8 cellular contexts compared by ENCODE assay signal in genomic region chr16:30368122-30368791, GRCh38.
DNase-seq lines count a peak whose midpoint lies in the region; ATAC-seq and TF ChIP-seq lines count a peak whose summit lies in the region.

No MANE protein-coding gene starts in this region.

- H3K27me3 ChIP-seq in mucosa of rectum (ENCODE audit: control insufficient read depth in 2 of 2, insufficient read depth in 2 of 2, low read length in 2 of 2): no peaks in the 10 kb centered on the region

- no peak for TF ChIP-seq POLR2A in NB4 (IDR thresholded peaks at IDR 0.05; ENCODE audit: extremely low read depth, insufficient read length)

- peaks cover 24 to 32% of the 10 kb centered on the region in 2 donors for H3K4me1 ChIP-seq in mucosa of rectum (ENCODE audit: control insufficient read depth in 2 of 2, insufficient read depth in 2 of 2, low read length in 2 of 2)

- peak overlapping the region; percentile 5 to 32 for H3K27ac ChIP-seq in mucosa of rectum (ENCODE audit: low read depth in 2 of 2, low read length in 2 of 2)

- ATAC-seq in GM18868 (IDR thresholded peaks at IDR 0.05; ENCODE audit: unreplicated experiment) (no peak), GM18870 (IDR thresholded peaks at IDR 0.05; ENCODE audit: unreplicated experiment) (no peak)

- H3K4me3 ChIP-seq in NB4 (ENCODE audit: low read depth, low read length) (peak overlapping the region; percentile 84), cardiac fibroblast (replicated peaks in 1 of 2; ENCODE audit: low read depth in 2 of 2, low read length in 2 of 2) (peak overlapping the region; percentile 76 to 87), mucosa of rectum (ENCODE audit: low read length in 2 of 2) (peak overlapping the region; percentile 70 to 84)

- H3K9me3 ChIP-seq in mucosa of rectum (ENCODE audit: control insufficient read depth in 2 of 2, low read length in 2 of 2): no peaks in the 10 kb centered on the region

- H3K9ac ChIP-seq in mucosa of rectum (ENCODE audit: low read depth in 1 of 2, low read length in 2 of 2): peak overlapping the region; percentile 75

- peaks cover 13 to 14% of the 10 kb centered on the region in 2 donors for H3K36me3 ChIP-seq in mucosa of rectum (ENCODE audit: control insufficient read depth in 2 of 2, insufficient read depth in 2 of 2, low read length in 2 of 2)

- TF ChIP-seq CTCF in NB4 (IDR thresholded peaks at IDR 0.05; ENCODE audit: low read depth, low read length) (no peak), cardiac fibroblast (IDR thresholded peaks at IDR 0.05; ENCODE audit: low read depth, low read length) (no peak), GM10266 (IDR thresholded peaks at IDR 0.05; ENCODE audit: control insufficient read depth, insufficient read depth, low read depth, missing control alignments) (no peak)

- DNase-seq in GF-D8 (lab: John Stamatoyannopoulos, UW) (peak; percentile 30), NB4 (ENCODE audit: low read depth) (peak; percentile 84), cardiac fibroblast (ENCODE audit: low read depth in 2 of 2) (peak; percentile 56 to 68), GM10266 (ENCODE audit: extremely low spot score) (no peak)
- DNase-seq in stimulated activated CD4-positive, alpha-beta T cell treated with anti-CD3 and anti-CD28 coated beads, Interleukin-12 subunit alpha, Interleukin-12 subunit beta, amount 100 ng/mL, for 4 hours: no peak

Comparison
In these comparisons a context has a peak if more than half of its experiments do, and no peak if none do; other contexts are left out.
1. DNase-seq: peak in GF-D8 (single experiment), NB4 (single experiment) and cardiac fibroblast (2 of 2); none in stimulated activated CD4-positive, alpha-beta T cell treated with anti-CD3 and anti-CD28 coated beads, Interleukin-12 subunit alpha, Interleukin-12 subunit beta, amount 100 ng/mL, for 4 hours (single experiment) and GM10266 (single experiment).
2. Peak in every context shown above with its lines, with median percentiles within 50 percentile points of each other: H3K4me3 ChIP-seq.